ENCODE assay signal across 31 cellular contexts in genomic region chr11:73949912-73950311, GRCh38. TPM values are rescaled to one million over a fixed set of nuclear protein-coding genes. Genes with fewer than 3 reads are reported as not detected.
"Had no signal": no experiment of that assay in that cellular context is flagged by ENCODE, and none has a peak within 500 bp of the region (broad histone marks: within the 10 kb centered on the region; RNA-seq: fewer than 3 reads in every experiment).

No MANE protein-coding gene starts in this region.

- H3K4me1 ChIP-seq: neural progenitor cell, parathyroid adenoma, psoas muscle, stomach, thyroid gland, upper lobe of right lung, uterus had no signal

- FAIRE-seq: small intestine had no signal

- H3K27ac ChIP-seq: neural progenitor cell, ovary, parathyroid adenoma, psoas muscle, stomach, thoracic aorta, thyroid gland, transverse colon, upper lobe of right lung, uterus had no signal

- H2AFZ ChIP-seq: neural progenitor cell, parathyroid adenoma had no signal

- H3K4me1 Mint-ChIP-seq: natural killer cell; stimulated activated effector memory CD8-positive, alpha-beta T cell treated with anti-CD3 and anti-CD28 coated beads, Interleukin-12 subunit alpha, Interleukin-12 subunit beta, amount 100 ng/mL, for 72 hours had no signal

- DNase-seq: naive thymus-derived CD4-positive, alpha-beta T cell; natural killer cell; occipital lobe; ovary; psoas muscle; right cardiac atrium; small intestine; stimulated activated CD4-positive, alpha-beta T cell treated with anti-CD3 and anti-CD28 coated beads, Interleukin-15, amount 100 ng/mL, for 24 hours; stimulated activated CD4-positive, alpha-beta T cell treated with anti-CD3 and anti-CD28 coated beads, Interleukin-2, amount 100 ng/mL, for 24 hours; stimulated activated CD4-positive, alpha-beta T cell treated with anti-CD3 and anti-CD28 coated beads, Interleukin-2, amount 100 ng/mL, for 48 hours; stimulated activated CD4-positive, alpha-beta T cell treated with anti-CD3 and anti-CD28 coated beads, Interleukin-4, amount 100 ng/mL, for 24 hours; stimulated activated naive B cell treated with anti-CD40 and anti-IgM and Interleukin-4, amounts not matched to agents 10 μg/mL and 1 μg/mL and 100 μg/mL, for 72 hours; stimulated activated naive CD4-positive, alpha-beta T cell treated with Interleukin-2 at 50 U/mL for 16 hours; stomach; thyroid gland; transverse colon; upper lobe of right lung; uterus had no signal

- H3K27me3 Mint-ChIP-seq: progenitor cell of endocrine pancreas; stimulated activated naive B cell treated with anti-CD40 and anti-IgM and Interleukin-4, amounts not matched to agents 10 μg/mL and 1 μg/mL and 100 μg/mL, for 72 hours; stimulated activated naive CD8-positive, alpha-beta T cell treated with anti-CD3 and anti-CD28 coated beads, Interleukin-15, Interleukin-2, amounts not matched to agents 100 ng/mL and 50 ng/mL, for 24 hours; type B pancreatic cell had no signal

- H3K27me3 ChIP-seq: neural progenitor cell, ovary, thyroid gland, transverse colon, uterus had no signal

- H3K9ac ChIP-seq: neural progenitor cell, parathyroid adenoma had no signal

- H3K27ac Mint-ChIP-seq: naive thymus-derived CD4-positive, alpha-beta T cell; natural killer cell; neural progenitor cell; progenitor cell of endocrine pancreas; stimulated activated effector memory CD8-positive, alpha-beta T cell treated with anti-CD3 and anti-CD28 coated beads, Interleukin-12 subunit alpha, Interleukin-12 subunit beta, amount 100 ng/mL, for 72 hours; stimulated activated naive B cell treated with anti-CD40 and anti-IgM and Interleukin-4, amounts not matched to agents 10 μg/mL and 1 μg/mL and 100 μg/mL, for 72 hours; stimulated activated naive CD8-positive, alpha-beta T cell treated with anti-CD3 and anti-CD28 coated beads, Interleukin-15, Interleukin-2, amounts not matched to agents 100 ng/mL and 50 ng/mL, for 24 hours; type B pancreatic cell had no signal

- H3K4me3 ChIP-seq: neural progenitor cell, ovary, psoas muscle, stomach, thoracic aorta, thyroid gland, transverse colon, upper lobe of right lung, uterus had no signal

- H3K9me3 ChIP-seq: ovary, psoas muscle, thoracic aorta, thyroid gland, transverse colon, upper lobe of right lung, uterus had no signal

- H3K4me2 ChIP-seq: neural progenitor cell had no signal

- H3K36me3 Mint-ChIP-seq: natural killer cell; neural progenitor cell; stimulated activated effector memory CD8-positive, alpha-beta T cell treated with anti-CD3 and anti-CD28 coated beads, Interleukin-12 subunit alpha, Interleukin-12 subunit beta, amount 100 ng/mL, for 72 hours; type B pancreatic cell had no signal

- ATAC-seq: naive thymus-derived CD4-positive, alpha-beta T cell; natural killer cell; psoas muscle; right cardiac atrium; sciatic nerve; stimulated activated effector memory CD8-positive, alpha-beta T cell treated with anti-CD3 and anti-CD28 coated beads, Interleukin-12 subunit alpha, Interleukin-12 subunit beta, amount 100 ng/mL, for 72 hours; stimulated activated naive B cell treated with anti-CD40 and anti-IgM and Interleukin-4, amounts not matched to agents 10 μg/mL and 1 μg/mL and 100 μg/mL, for 72 hours; upper lobe of right lung had no signal

- H3K4me3 Mint-ChIP-seq: naive thymus-derived CD4-positive, alpha-beta T cell; natural killer cell; nephron; stimulated activated effector memory CD8-positive, alpha-beta T cell treated with anti-CD3 and anti-CD28 coated beads, Interleukin-12 subunit alpha, Interleukin-12 subunit beta, amount 100 ng/mL, for 72 hours; stimulated activated naive B cell treated with anti-CD40 and anti-IgM and Interleukin-4, amounts not matched to agents 10 μg/mL and 1 μg/mL and 100 μg/mL, for 72 hours; stimulated activated naive CD8-positive, alpha-beta T cell treated with anti-CD3 and anti-CD28 coated beads, Interleukin-15, Interleukin-2, amounts not matched to agents 100 ng/mL and 50 ng/mL, for 24 hours had no signal

- H3K9me3 Mint-ChIP-seq: naive thymus-derived CD4-positive, alpha-beta T cell; natural killer cell; stimulated activated effector memory CD8-positive, alpha-beta T cell treated with anti-CD3 and anti-CD28 coated beads, Interleukin-12 subunit alpha, Interleukin-12 subunit beta, amount 100 ng/mL, for 72 hours; stimulated activated naive B cell treated with anti-CD40 and anti-IgM and Interleukin-4, amounts not matched to agents 10 μg/mL and 1 μg/mL and 100 μg/mL, for 72 hours; stimulated activated naive CD8-positive, alpha-beta T cell treated with anti-CD3 and anti-CD28 coated beads, Interleukin-15, Interleukin-2, amounts not matched to agents 100 ng/mL and 50 ng/mL, for 24 hours had no signal

- H3K36me3 ChIP-seq: neural progenitor cell, ovary, stomach, thoracic aorta, thyroid gland, transverse colon, upper lobe of right lung, uterus had no signal

RNA-seq across cellular contexts. Expression of gene DNAJB13, which starts 0.9 kb away (rescaled TPM):
- total RNA-seq: osteoblast, psoas muscle, skeletal muscle tissue, stomach, subcutaneous adipose tissue, transverse colon, upper lobe of right lung had no signal
- polyA plus RNA-seq: neural cell, right cardiac atrium had no signal

RNA-seq across cellular contexts. Expression of gene UCP2, which starts 32.7 kb away (rescaled TPM):
- polyA plus RNA-seq: neural cell had no signal
